Comparison of ENCODE assay signal across 10 cellular contexts in the genomic region with DNA sequence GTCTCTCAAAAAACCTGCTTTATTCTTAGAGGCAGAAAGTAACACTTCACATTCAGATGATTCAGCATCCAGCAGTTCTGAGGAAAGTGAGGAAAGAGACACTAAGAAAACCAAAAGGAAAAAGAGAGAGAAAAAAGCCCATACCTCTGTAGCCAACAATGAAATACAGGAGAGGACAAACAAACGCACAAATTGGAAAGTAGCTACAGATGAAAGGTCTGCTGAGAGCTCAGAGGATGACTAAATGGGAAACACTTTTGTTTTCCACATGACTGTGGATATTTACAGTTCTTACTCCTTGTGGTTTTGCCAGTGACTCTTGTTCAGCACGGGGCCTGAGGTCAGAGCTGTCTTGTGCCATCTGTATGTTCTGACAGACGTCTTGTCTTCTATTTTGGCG. TPM values are rescaled to one million over a fixed set of nuclear protein-coding genes. Genes with fewer than 3 reads are reported as not detected.
A peak's percentile ranks its signal among the peaks of the same experiment; 100 is the strongest.
DNase-seq lines count a peak whose midpoint lies in the region; ATAC-seq, FAIRE-seq and TF ChIP-seq lines count a peak whose summit lies in the region.
"Had no signal": no experiment of that assay in that cellular context is flagged by ENCODE, and none has a peak within 500 bp of the region (broad histone marks: within the 10 kb centered on the region; RNA-seq: fewer than 3 reads in every experiment).

No MANE protein-coding gene starts in this region.

- H3K36me3 ChIP-seq in HepG2 (replicated peaks in 1 of 2; ENCODE audit: control insufficient read depth in 1 of 2, insufficient read depth in 2 of 2, low read length in 2 of 2) (peaks cover 13 to 51% of the 10 kb centered on the region in 2 experiments), right lobe of liver (peaks cover 0 to 74% (median 26%) of the 10 kb centered on the region in 4 donors)

- peaks cover 66% of the 10 kb centered on the region for H3K36me3 Mint-ChIP-seq in T-helper 1 cell treated with Interleukin-12 subunit alpha and Interleukin-12 subunit beta and Interleukin-4 antibody, amounts not matched to agents 30 μg/mL and 1 μg/mL, for 36 hours (ENCODE audit: low read depth)
- H3K36me3 Mint-ChIP-seq in type B pancreatic cell: peaks cover 44% of the 10 kb centered on the region

- peaks cover 15% of the 10 kb centered on the region for H3K4me1 ChIP-seq in HepG2 (ENCODE audit: insufficient read depth, low read length)
- H3K4me1 ChIP-seq in right lobe of liver: peaks cover 0 to 11% (median 3%) of the 10 kb centered on the region in 4 donors

- H3K27me3 ChIP-seq in HepG2 (ENCODE audit: control insufficient read depth in 1 of 2, insufficient read depth in 2 of 2, low read length in 2 of 2) (no peaks in the 10 kb centered on the region; a peak in 1 of 5 replicates), right lobe of liver (no peaks in the 10 kb centered on the region)
- H3K27me3 ChIP-seq: neutrophil had no signal

- H3K4me3 ChIP-seq in HepG2 (replicated peaks in 1 of 3; ENCODE audit: insufficient read depth in 1 of 3, low read depth in 2 of 3, low read length in 3 of 3): no peak overlapping the region
- H3K4me3 ChIP-seq in right lobe of liver: no peak overlapping the region

- TF ChIP-seq EP300 in HepG2 (IDR thresholded peaks at IDR 0.05; ENCODE audit: low read depth in 2 of 2, low read length in 2 of 2) (no peak), HepG2 (CRISPR knock-in tag; IDR thresholded peaks at IDR 0.05; ENCODE audit: borderline replicate concordance) (no peak)

- DNase-seq in HepG2 (ENCODE audit: low spot score) (no peak), right lobe of liver (no peak), fibroblast of gingiva (ENCODE audit: low read depth) (peak; percentile 66), type B pancreatic cell (ENCODE audit: extremely low spot score, unreplicated experiment) (no peak), epidermal melanocyte (ENCODE audit: insufficient read length, low spot score) (no peak), NAMALWA (ENCODE audit: low spot score) (no peak), iPS-NIHi7 (ENCODE audit: extremely low spot score) (no peak)
- DNase-seq: glutamatergic neuron had no signal

- H3K27ac ChIP-seq in HepG2 (ENCODE audit: extremely low read length, insufficient read depth, low read length) (no peak overlapping the region), right lobe of liver (no peak overlapping the region)
- H3K27ac ChIP-seq: neutrophil had no signal

- BruUV-seq in HepG2 (replicated peaks; lab: Mats Ljungman, UMichigan): TSS peak; percentile 20

- no peak for TF ChIP-seq RAD21 in HepG2 (CRISPR knock-in tag; IDR thresholded peaks at IDR 0.05)

- no peak for FAIRE-seq in HepG2 (lab: Jason Lieb, UNC)

- H3K9me3 Mint-ChIP-seq in T-helper 1 cell treated with Interleukin-12 subunit alpha and Interleukin-12 subunit beta and Interleukin-4 antibody, amounts not matched to agents 30 μg/mL and 1 μg/mL, for 36 hours: no peaks in the 10 kb centered on the region
- no peaks in the 10 kb centered on the region for H3K9me3 Mint-ChIP-seq in type B pancreatic cell

- peaks cover 31% of the 10 kb centered on the region for H3K79me2 ChIP-seq in HepG2 (ENCODE audit: insufficient read depth, low read length)

- H3K9ac ChIP-seq in HepG2 (ENCODE audit: insufficient read depth, low read depth, low read length): no peak overlapping the region

- intact Hi-C loops in HepG2 (cut with micrococcal nuclease; ENCODE audit: unreplicated experiment) (no loop called here), right lobe of liver (cut with DNase I) (no loop called here)

- no peaks in the 10 kb centered on the region for H4K20me1 ChIP-seq in HepG2 (ENCODE audit: insufficient read depth, low read length)

- H3K4me2 ChIP-seq in HepG2 (ENCODE audit: low read depth, low read length): no peak overlapping the region

- in situ Hi-C loops in HepG2 (cut with HindIII; ENCODE audit: extremely low pct_ligation_motif_present, low pct_unique_long_range_greater_than_20kb): no loop called here

- no peaks in the 10 kb centered on the region for H3K27me3 Mint-ChIP-seq in T-helper 1 cell treated with Interleukin-12 subunit alpha and Interleukin-12 subunit beta and Interleukin-4 antibody, amounts not matched to agents 30 μg/mL and 1 μg/mL, for 36 hours (ENCODE audit: low read depth)
- H3K27me3 Mint-ChIP-seq in type B pancreatic cell: no peaks in the 10 kb centered on the region

- H2AFZ ChIP-seq in HepG2 (ENCODE audit: low read length): no peak overlapping the region

- peak overlapping the region; percentile 38 for H3K27ac Mint-ChIP-seq in T-helper 1 cell treated with Interleukin-12 subunit alpha and Interleukin-12 subunit beta and Interleukin-4 antibody, amounts not matched to agents 30 μg/mL and 1 μg/mL, for 36 hours
- no peak overlapping the region for H3K27ac Mint-ChIP-seq in type B pancreatic cell

- no peak for TF ChIP-seq CTCF in HepG2 (CRISPR knock-in tag; IDR thresholded peaks at IDR 0.05)
- TF ChIP-seq CTCF in right lobe of liver (IDR thresholded peaks at IDR 0.05): no peak
- no peak for TF ChIP-seq CTCF in type B pancreatic cell (conservative IDR thresholded peaks at IDR 0.05)

- H3K9me3 ChIP-seq in HepG2 (ENCODE audit: low read length): no peaks in the 10 kb centered on the region
- no peaks in the 10 kb centered on the region for H3K9me3 ChIP-seq in right lobe of liver
- H3K9me3 ChIP-seq: neutrophil had no signal

- 91% methylated on average over 4 of the region's 4 CpGs for WGBS in HepG2 (ENCODE audit: low lambda C conversion rate)
- 54% methylated on average over 4 of the region's 4 CpGs for WGBS in right lobe of liver (ENCODE audit: insufficient coverage, low coverage, low lambda C conversion rate, missing lambda C conversion rate)

- no peak for TF ChIP-seq POLR2A in HepG2 (IDR thresholded peaks at IDR 0.05; ENCODE audit: insufficient read depth in 1 of 2, low read depth in 2 of 2, low read length in 2 of 2)
- TF ChIP-seq POLR2A in right lobe of liver (IDR thresholded peaks at IDR 0.05): no peak

- ATAC-seq in HepG2 (no peak), right lobe of liver (no peak)

- CTCF ChIA-PET in HepG2 (lab: Yijun Ruan, JAX; ENCODE audit: low intra/inter-chr PET ratio, low total read pairs): no interaction called here

- peaks cover 35% of the 10 kb centered on the region for H3K4me1 Mint-ChIP-seq in T-helper 1 cell treated with Interleukin-12 subunit alpha and Interleukin-12 subunit beta and Interleukin-4 antibody, amounts not matched to agents 30 μg/mL and 1 μg/mL, for 36 hours (ENCODE audit: low read depth)
- H3K4me1 Mint-ChIP-seq in type B pancreatic cell (ENCODE audit: unreplicated experiment): peaks cover 12% of the 10 kb centered on the region

- POLR2A ChIA-PET in HepG2 (lab: Yijun Ruan, JAX): interaction anchor here (1.4 kb wide), 1 partner anchor 58 kb away, joined by 3 read pairs; a partner anchor contains a TSS

- no peak overlapping the region for H3K4me3 Mint-ChIP-seq in T-helper 1 cell treated with Interleukin-12 subunit alpha and Interleukin-12 subunit beta and Interleukin-4 antibody, amounts not matched to agents 30 μg/mL and 1 μg/mL, for 36 hours
- peak overlapping the region; percentile 33 for H3K4me3 Mint-ChIP-seq in type B pancreatic cell

RNA-seq across cellular contexts. Expression of a gene that starts 3.8 kb away (rescaled TPM):
- total RNA-seq in HepG2 (2016; rRNA removed; fragmentation: Illumina TruSeq; extraction: Trizol): 98.3 and 125 TPM in 2 replicates
- total RNA-seq in HepG2 (2016; cell fraction: cytosol; rRNA removed; fragmentation: Illumina TruSeq; extraction: Trizol; ENCODE audit: low read depth): 86.0 and 99.1 TPM in 2 replicates
- total RNA-seq in HepG2 (2016; cell fraction: insoluble cytoplasmic fraction; rRNA removed; fragmentation: Illumina TruSeq; extraction: Trizol): 95.4 and 137 TPM in 2 replicates
- 151 and 157 TPM in 2 replicates for total RNA-seq in HepG2 (2016; cell fraction: membrane; rRNA removed; fragmentation: Illumina TruSeq; extraction: Trizol)
- 41.0 and 42.0 TPM in 2 replicates for total RNA-seq in HepG2 (2016; cell fraction: nucleus; rRNA removed; fragmentation: Illumina TruSeq; extraction: Trizol)
- polyA plus RNA-seq in HepG2 (2011; rRNA removed): 84.5 and 87.5 TPM in 2 replicates
- polyA plus RNA-seq in HepG2 (2011; cell fraction: cytosol; rRNA removed): 56.0 and 67.8 TPM in 2 replicates
- polyA plus RNA-seq in HepG2 (2011; cell fraction: nucleus; rRNA removed): 18.9 and 27.2 TPM in 2 replicates
- 42.6 and 43.7 TPM in 2 replicates for polyA plus RNA-seq in HepG2 (2012)
- polyA plus RNA-seq in HepG2 (2016; cell fraction: cytosol; fragmentation: Illumina TruSeq; extraction: Trizol; ENCODE audit: low read depth): 105 and 110 TPM in 2 replicates
- polyA plus RNA-seq in HepG2 (2016; cell fraction: insoluble cytoplasmic fraction; fragmentation: Illumina TruSeq; extraction: Trizol; ENCODE audit: low read depth): 119 and 131 TPM in 2 replicates
- polyA plus RNA-seq in HepG2 (2016; cell fraction: membrane; fragmentation: Illumina TruSeq; extraction: Trizol; ENCODE audit: low read depth): 134 and 136 TPM in 2 replicates
- polyA plus RNA-seq in HepG2 (2016; cell fraction: nucleus; fragmentation: Illumina TruSeq; extraction: Trizol; ENCODE audit: insufficient read depth, low read depth): 53.8 and 59.9 TPM in 2 replicates
- 15.2 and 38.1 TPM in 2 replicates for polyA minus RNA-seq in HepG2 (2011; rRNA and poly(A)+ RNA removed; ENCODE audit: low replicate concordance)
- 6.4 and 8.4 TPM in 2 replicates for polyA minus RNA-seq in HepG2 (2011; cell fraction: cytosol; rRNA and poly(A)+ RNA removed)
- 10.0 and 14.3 TPM in 2 replicates for polyA minus RNA-seq in HepG2 (2011; cell fraction: nucleus; rRNA and poly(A)+ RNA removed)
- total RNA-seq in right lobe of liver: 10 to 100 TPM; 27.9 to 36.6 (median 31.4) TPM
- 80.0 and 84.9 TPM in 2 replicates for total RNA-seq in type B pancreatic cell (ENCODE audit: low replicate concordance)

RNA-seq across cellular contexts. Expression of a gene that starts 3.9 kb away (rescaled TPM):
- total RNA-seq in HepG2 (2016; rRNA removed; fragmentation: Illumina TruSeq; extraction: Trizol): 123 and 187 TPM in 2 replicates
- total RNA-seq in HepG2 (2016; cell fraction: cytosol; rRNA removed; fragmentation: Illumina TruSeq; extraction: Trizol; ENCODE audit: low read depth): 14.7 and 15.7 TPM in 2 replicates
- 133 and 194 TPM in 2 replicates for total RNA-seq in HepG2 (2016; cell fraction: insoluble cytoplasmic fraction; rRNA removed; fragmentation: Illumina TruSeq; extraction: Trizol)
- total RNA-seq in HepG2 (2016; cell fraction: membrane; rRNA removed; fragmentation: Illumina TruSeq; extraction: Trizol): 36.7 and 46.5 TPM in 2 replicates
- total RNA-seq in HepG2 (2016; cell fraction: nucleus; rRNA removed; fragmentation: Illumina TruSeq; extraction: Trizol): 59.2 and 72.0 TPM in 2 replicates
- polyA plus RNA-seq in HepG2 (2011; rRNA removed): 117 and 131 TPM in 2 replicates
- polyA plus RNA-seq in HepG2 (2011; cell fraction: cytosol; rRNA removed): 110 and 143 TPM in 2 replicates
- 55.2 and 68.9 TPM in 2 replicates for polyA plus RNA-seq in HepG2 (2011; cell fraction: nucleus; rRNA removed)
- 81.8 and 87.4 TPM in 2 replicates for polyA plus RNA-seq in HepG2 (2012)
- 15.3 and 16.3 TPM in 2 replicates for polyA plus RNA-seq in HepG2 (2016; cell fraction: cytosol; fragmentation: Illumina TruSeq; extraction: Trizol; ENCODE audit: low read depth)
- polyA plus RNA-seq in HepG2 (2016; cell fraction: insoluble cytoplasmic fraction; fragmentation: Illumina TruSeq; extraction: Trizol; ENCODE audit: low read depth): 172 and 198 TPM in 2 replicates
- polyA plus RNA-seq in HepG2 (2016; cell fraction: membrane; fragmentation: Illumina TruSeq; extraction: Trizol; ENCODE audit: low read depth): 35.7 and 38.8 TPM in 2 replicates
- polyA plus RNA-seq in HepG2 (2016; cell fraction: nucleus; fragmentation: Illumina TruSeq; extraction: Trizol; ENCODE audit: insufficient read depth, low read depth): 93.2 and 95.0 TPM in 2 replicates
- polyA minus RNA-seq in HepG2 (2011; rRNA and poly(A)+ RNA removed; ENCODE audit: low replicate concordance): 413 and 446 TPM in 2 replicates
- 60.0 and 64.5 TPM in 2 replicates for polyA minus RNA-seq in HepG2 (2011; cell fraction: cytosol; rRNA and poly(A)+ RNA removed)
- 20.6 and 32.0 TPM in 2 replicates for polyA minus RNA-seq in HepG2 (2011; cell fraction: nucleus; rRNA and poly(A)+ RNA removed)
- 100 to 1,000 TPM; 114 to 191 (median 130) TPM for total RNA-seq in right lobe of liver
- total RNA-seq in type B pancreatic cell (ENCODE audit: low replicate concordance): 67.9 and 97.2 TPM in 2 replicates

RNA-seq across cellular contexts. Expression of a gene that starts 8.6 kb away (rescaled TPM):
- 22.5 and 31.8 TPM in 2 replicates for total RNA-seq in HepG2 (2016; rRNA removed; fragmentation: Illumina TruSeq; extraction: Trizol)
- 5.5 and 7.1 TPM in 2 replicates for total RNA-seq in HepG2 (2016; cell fraction: cytosol; rRNA removed; fragmentation: Illumina TruSeq; extraction: Trizol; ENCODE audit: low read depth)
- total RNA-seq in HepG2 (2016; cell fraction: insoluble cytoplasmic fraction; rRNA removed; fragmentation: Illumina TruSeq; extraction: Trizol): 24.1 and 31.3 TPM in 2 replicates
- 21.5 and 25.6 TPM in 2 replicates for total RNA-seq in HepG2 (2016; cell fraction: membrane; rRNA removed; fragmentation: Illumina TruSeq; extraction: Trizol)
- total RNA-seq in HepG2 (2016; cell fraction: nucleus; rRNA removed; fragmentation: Illumina TruSeq; extraction: Trizol): 12.3 and 17.7 TPM in 2 replicates
- polyA plus RNA-seq in HepG2 (2011; rRNA removed): 8.3 and 11.2 TPM in 2 replicates
- 5.9 and 8.2 TPM in 2 replicates for polyA plus RNA-seq in HepG2 (2011; cell fraction: cytosol; rRNA removed)
- 3.1 and 4.5 TPM in 2 replicates for polyA plus RNA-seq in HepG2 (2011; cell fraction: nucleus; rRNA removed)
- polyA plus RNA-seq in HepG2 (2012): 15.3 and 16.6 TPM in 2 replicates
- polyA plus RNA-seq in HepG2 (2016; cell fraction: cytosol; fragmentation: Illumina TruSeq; extraction: Trizol; ENCODE audit: low read depth): 5.3 and 5.9 TPM in 2 replicates
- polyA plus RNA-seq in HepG2 (2016; cell fraction: insoluble cytoplasmic fraction; fragmentation: Illumina TruSeq; extraction: Trizol; ENCODE audit: low read depth): 31.6 and 37.6 TPM in 2 replicates
- polyA plus RNA-seq in HepG2 (2016; cell fraction: membrane; fragmentation: Illumina TruSeq; extraction: Trizol; ENCODE audit: low read depth): 13.7 and 14.2 TPM in 2 replicates
- 17.2 and 18.1 TPM in 2 replicates for polyA plus RNA-seq in HepG2 (2016; cell fraction: nucleus; fragmentation: Illumina TruSeq; extraction: Trizol; ENCODE audit: insufficient read depth, low read depth)
- polyA minus RNA-seq in HepG2 (2011; rRNA and poly(A)+ RNA removed; ENCODE audit: low replicate concordance): 7.3 and 9.0 TPM in 2 replicates
- polyA minus RNA-seq in HepG2 (2011; cell fraction: cytosol; rRNA and poly(A)+ RNA removed): 8.0 and 9.8 TPM in 2 replicates
- polyA minus RNA-seq in HepG2 (2011; cell fraction: nucleus; rRNA and poly(A)+ RNA removed): 9.3 and 14.2 TPM in 2 replicates
- 1 to 10 TPM; 4.7 to 7.7 (median 6.0) TPM for total RNA-seq in right lobe of liver
- 27.4 and 31.2 TPM in 2 replicates for total RNA-seq in type B pancreatic cell (ENCODE audit: low replicate concordance)

RNA-seq across cellular contexts. Expression of a gene that starts 8.9 kb away (rescaled TPM):
- total RNA-seq in HepG2 (2016; rRNA removed; fragmentation: Illumina TruSeq; extraction: Trizol) (2.7 and 2.8 TPM in 2 replicates), right lobe of liver (under 1 TPM; 0.37 to 0.80 (median 0.37) TPM), type B pancreatic cell (ENCODE audit: low replicate concordance) (3.1 and 5.5 TPM in 2 replicates)
- 0.53 and 1.0 TPM in 2 replicates for total RNA-seq in HepG2 (2016; cell fraction: cytosol; rRNA removed; fragmentation: Illumina TruSeq; extraction: Trizol; ENCODE audit: low read depth)
- 2.0 and 2.4 TPM in 2 replicates for total RNA-seq in HepG2 (2016; cell fraction: insoluble cytoplasmic fraction; rRNA removed; fragmentation: Illumina TruSeq; extraction: Trizol)
- total RNA-seq in HepG2 (2016; cell fraction: membrane; rRNA removed; fragmentation: Illumina TruSeq; extraction: Trizol): 1.1 and 1.4 TPM in 2 replicates
- total RNA-seq in HepG2 (2016; cell fraction: nucleus; rRNA removed; fragmentation: Illumina TruSeq; extraction: Trizol): 0.93 and 2.3 TPM in 2 replicates
- 0.49 and 0.61 TPM in 2 replicates for polyA plus RNA-seq in HepG2 (2011; rRNA removed)
- polyA plus RNA-seq in HepG2 (2011; cell fraction: cytosol; rRNA removed): 0.23 and 0.24 TPM in 2 replicates
- polyA plus RNA-seq in HepG2 (2011; cell fraction: nucleus; rRNA removed): 0.50 and 0.55 TPM in 2 replicates
- polyA plus RNA-seq in HepG2 (2012): 0.24 and 0.52 TPM in 2 replicates
- 0.49 and 0.62 TPM in 2 replicates for polyA plus RNA-seq in HepG2 (2016; cell fraction: cytosol; fragmentation: Illumina TruSeq; extraction: Trizol; ENCODE audit: low read depth)
- 1.7 and 2.2 TPM in 2 replicates for polyA plus RNA-seq in HepG2 (2016; cell fraction: insoluble cytoplasmic fraction; fragmentation: Illumina TruSeq; extraction: Trizol; ENCODE audit: low read depth)
- 0.73 and 0.88 TPM in 2 replicates for polyA plus RNA-seq in HepG2 (2016; cell fraction: membrane; fragmentation: Illumina TruSeq; extraction: Trizol; ENCODE audit: low read depth)
- 1.6 and 2.0 TPM in 2 replicates for polyA plus RNA-seq in HepG2 (2016; cell fraction: nucleus; fragmentation: Illumina TruSeq; extraction: Trizol; ENCODE audit: insufficient read depth, low read depth)
- 0.16 and 0.65 TPM in 2 replicates for polyA minus RNA-seq in HepG2 (2011; rRNA and poly(A)+ RNA removed; ENCODE audit: low replicate concordance)
- not detected in 2 replicates for polyA minus RNA-seq in HepG2 (2011; cell fraction: cytosol; rRNA and poly(A)+ RNA removed)
- 0.52 and 1.1 TPM in 2 replicates for polyA minus RNA-seq in HepG2 (2011; cell fraction: nucleus; rRNA and poly(A)+ RNA removed)

RNA-seq across cellular contexts. Expression of a gene that starts 57.5 kb away (rescaled TPM):
- total RNA-seq in HepG2 (2016; rRNA removed; fragmentation: Illumina TruSeq; extraction: Trizol): 62.2 and 73.2 TPM in 2 replicates
- total RNA-seq in HepG2 (2016; cell fraction: cytosol; rRNA removed; fragmentation: Illumina TruSeq; extraction: Trizol; ENCODE audit: low read depth): 15.1 and 15.7 TPM in 2 replicates
- 63.4 and 67.7 TPM in 2 replicates for total RNA-seq in HepG2 (2016; cell fraction: insoluble cytoplasmic fraction; rRNA removed; fragmentation: Illumina TruSeq; extraction: Trizol)
- 30.4 and 35.5 TPM in 2 replicates for total RNA-seq in HepG2 (2016; cell fraction: membrane; rRNA removed; fragmentation: Illumina TruSeq; extraction: Trizol)
- 32.8 and 36.5 TPM in 2 replicates for total RNA-seq in HepG2 (2016; cell fraction: nucleus; rRNA removed; fragmentation: Illumina TruSeq; extraction: Trizol)
- 21.5 and 26.4 TPM in 2 replicates for polyA plus RNA-seq in HepG2 (2011; rRNA removed)
- polyA plus RNA-seq in HepG2 (2011; cell fraction: cytosol; rRNA removed): 15.5 and 18.8 TPM in 2 replicates
- polyA plus RNA-seq in HepG2 (2011; cell fraction: nucleus; rRNA removed): 9.0 and 9.7 TPM in 2 replicates
- 19.8 and 28.1 TPM in 2 replicates for polyA plus RNA-seq in HepG2 (2012)
- polyA plus RNA-seq in HepG2 (2016; cell fraction: cytosol; fragmentation: Illumina TruSeq; extraction: Trizol; ENCODE audit: low read depth): 7.9 TPM in 2 replicates
- polyA plus RNA-seq in HepG2 (2016; cell fraction: insoluble cytoplasmic fraction; fragmentation: Illumina TruSeq; extraction: Trizol; ENCODE audit: low read depth): 71.4 and 72.1 TPM in 2 replicates
- polyA plus RNA-seq in HepG2 (2016; cell fraction: membrane; fragmentation: Illumina TruSeq; extraction: Trizol; ENCODE audit: low read depth): 18.4 and 21.2 TPM in 2 replicates
- 37.6 and 38.9 TPM in 2 replicates for polyA plus RNA-seq in HepG2 (2016; cell fraction: nucleus; fragmentation: Illumina TruSeq; extraction: Trizol; ENCODE audit: insufficient read depth, low read depth)
- 27.1 and 37.7 TPM in 2 replicates for polyA minus RNA-seq in HepG2 (2011; rRNA and poly(A)+ RNA removed; ENCODE audit: low replicate concordance)
- polyA minus RNA-seq in HepG2 (2011; cell fraction: cytosol; rRNA and poly(A)+ RNA removed): 30.4 and 33.5 TPM in 2 replicates
- 24.3 and 31.8 TPM in 2 replicates for polyA minus RNA-seq in HepG2 (2011; cell fraction: nucleus; rRNA and poly(A)+ RNA removed)
- 10 to 100 TPM; 10.8 to 37.4 (median 23.3) TPM for total RNA-seq in right lobe of liver
- total RNA-seq in type B pancreatic cell (ENCODE audit: low replicate concordance): 43.8 and 46.8 TPM in 2 replicates
